ENCODE assay signal across 9 cellular contexts in the genomic region with DNA sequence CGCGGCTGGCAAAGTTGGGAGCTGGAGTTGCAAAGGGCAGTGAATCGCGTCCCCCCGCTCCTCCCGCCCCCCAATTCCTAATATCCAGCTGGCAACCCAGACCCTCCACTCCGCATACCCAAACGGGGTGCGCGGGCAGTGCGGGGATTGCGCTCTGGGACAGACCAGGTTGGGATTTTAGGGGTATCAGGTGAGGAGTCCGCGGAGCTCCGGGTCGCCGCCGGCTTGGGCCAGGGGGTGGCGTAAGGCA. TPM values are rescaled to one million over a fixed set of nuclear protein-coding genes. Genes with fewer than 3 reads are reported as not detected.
DNase-seq lines count a peak whose midpoint lies in the region; ATAC-seq and TF ChIP-seq lines count a peak whose summit lies in the region.
"Had no signal": no experiment of that assay in that cellular context is flagged by ENCODE, and none has a peak within 500 bp of the region (broad histone marks: within the 10 kb centered on the region; RNA-seq: fewer than 3 reads in every experiment).

No MANE protein-coding gene starts in this region.

- peaks cover 54% of the 10 kb centered on the region for H3K4me1 ChIP-seq in BLaER1
- H3K4me1 ChIP-seq in HUES48 (ENCODE audit: control insufficient read depth, insufficient read depth, low read length): peaks cover 32% of the 10 kb centered on the region
- H3K4me1 ChIP-seq in colonic mucosa: no peaks in the 10 kb centered on the region
- peaks cover 0 to 22% of the 10 kb centered on the region in 2 donors for H3K4me1 ChIP-seq in muscle layer of duodenum (ENCODE audit: control insufficient read depth in 1 of 2, insufficient read depth in 2 of 2, low read length in 2 of 2)

- H3K9me3 ChIP-seq in BLaER1: no peaks in the 10 kb centered on the region; the same call in 1 of the 2 replicates
- no peaks in the 10 kb centered on the region for H3K9me3 ChIP-seq in HUES48 (ENCODE audit: control insufficient read depth, insufficient read depth, low read length)
- no peaks in the 10 kb centered on the region for H3K9me3 ChIP-seq in colonic mucosa
- H3K9me3 ChIP-seq in muscle layer of duodenum (ENCODE audit: control insufficient read depth in 1 of 2, low read length in 2 of 2): no peaks in the 10 kb centered on the region

- H3K27ac ChIP-seq in BLaER1 (peak overlapping the region; percentile 97), HUES48 (ENCODE audit: low read depth, low read length) (peak overlapping the region; percentile 72), colonic mucosa (peak overlapping the region; percentile 80), muscle layer of duodenum (ENCODE audit: low read length) (peak overlapping the region; percentile 33)
- H3K27ac ChIP-seq: epithelial cell of prostate had no signal

- H4K20me1 ChIP-seq in BLaER1: peaks cover 10% of the 10 kb centered on the region; the same call in 1 of the 2 replicates

- H3K27me3 ChIP-seq in BLaER1: no peaks in the 10 kb centered on the region
- H3K27me3 ChIP-seq in HUES48 (ENCODE audit: control insufficient read depth, insufficient read depth, low read length): peaks cover 21% of the 10 kb centered on the region; the same call in 1 of the 2 replicates
- no peaks in the 10 kb centered on the region for H3K27me3 ChIP-seq in colonic mucosa
- H3K27me3 ChIP-seq in muscle layer of duodenum (ENCODE audit: low read depth, low read length): no peaks in the 10 kb centered on the region

- intact Hi-C loops in colonic mucosa (cut with DNase I): loop anchor here (2.0 kb wide), 1 partner anchor 141 kb away; no protein-coding TSS in a partner anchor

- peak; percentile 22 for TF ChIP-seq CTCF in colonic mucosa (IDR thresholded peaks at IDR 0.05)

- peak overlapping the region; percentile 95 for H3K4me2 ChIP-seq in BLaER1

- DNase-seq in colonic mucosa (no peak), NK-92 (lab: John Stamatoyannopoulos, UW; ENCODE audit: unreplicated experiment) (no peak)
- DNase-seq in activated CD8-positive, alpha-beta memory T cell treated with anti-CD3 and anti-CD28 coated beads for 24 hours: no peak

- H3K4me3 ChIP-seq in BLaER1 (peak overlapping the region; percentile 96), HUES48 (ENCODE audit: low read depth, low read length) (peak overlapping the region; percentile 83), colonic mucosa (peak overlapping the region; percentile 83), muscle layer of duodenum (ENCODE audit: low read depth in 1 of 2, low read length in 2 of 2) (peak overlapping the region; percentile 71 to 87)

- no peak for ATAC-seq in HG03159 (IDR thresholded peaks at IDR 0.05; ENCODE audit: unreplicated experiment)
- ATAC-seq in GM18870 (IDR thresholded peaks at IDR 0.05; ENCODE audit: unreplicated experiment): no peak

- H3K36me3 ChIP-seq in BLaER1 (no peaks in the 10 kb centered on the region; the same call in 1 of the 2 replicates), HUES48 (ENCODE audit: control insufficient read depth, insufficient read depth, low read length) (no peaks in the 10 kb centered on the region), colonic mucosa (no peaks in the 10 kb centered on the region), muscle layer of duodenum (ENCODE audit: control insufficient read depth in 1 of 2, insufficient read depth in 2 of 2, low read length in 2 of 2) (no peaks in the 10 kb centered on the region)

- H3K9ac ChIP-seq in BLaER1: peak overlapping the region; percentile 97
- peak overlapping the region; percentile 67 for H3K9ac ChIP-seq in HUES48 (ENCODE audit: low read depth, low read length)
- peak overlapping the region; percentile 80 to 83 for H3K9ac ChIP-seq in colonic mucosa (ENCODE audit: low read depth in 2 of 2, low read length in 2 of 2)

RNA-seq across cellular contexts. Expression of a gene that starts 0.6 kb away (rescaled TPM):
- 10 to 100 TPM; 62.2 to 75.6 TPM for total RNA-seq in colonic mucosa

Comparison
In these comparisons a context has a peak if more than half of its experiments do, and no peak if none do; other contexts are left out.
1. H3K27ac ChIP-seq: peak in every context shown above with its lines; median percentile 97 in BLaER1; 80 in colonic mucosa; 72 in HUES48; 33 in muscle layer of duodenum.